Comparison of ENCODE assay signal across 1 cellular context in the genomic region with DNA sequence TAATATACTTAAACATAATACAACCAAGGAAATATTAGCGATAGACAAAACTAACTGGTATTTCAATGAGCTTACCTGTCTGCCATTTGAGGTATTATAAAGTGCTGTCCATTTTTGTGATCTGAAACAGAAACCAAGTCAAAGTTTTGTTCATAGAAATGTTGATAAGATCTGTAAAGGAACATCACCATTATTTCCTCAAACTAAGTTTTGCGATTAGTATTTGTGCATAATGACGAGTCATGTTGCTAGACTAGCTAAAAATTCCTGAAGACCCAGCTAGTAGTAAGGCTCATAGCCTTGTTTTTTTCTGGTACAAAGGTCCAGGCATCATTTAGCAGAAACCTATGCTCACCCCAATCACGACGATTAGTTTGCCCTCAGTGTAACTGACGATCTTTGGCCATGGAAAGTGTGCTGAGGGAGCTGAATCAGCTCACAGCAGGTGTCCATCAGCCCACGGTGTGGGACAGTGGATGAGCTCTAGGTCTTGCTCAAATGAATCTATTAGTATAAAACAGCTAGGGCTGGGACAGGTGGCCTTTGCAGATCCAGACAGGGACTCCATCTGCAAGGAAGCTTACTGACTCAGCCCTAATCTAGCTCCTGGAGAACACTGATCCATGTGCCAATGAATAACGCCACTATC.
TF ChIP-seq lines count a peak whose summit lies in the region.

No MANE protein-coding gene starts in this region.

TF ChIP-seq in GM12878, 131 proteins besides CTCF, POLR2A, EP300 and RAD21:
- TF ChIP-seq TCF3 (IDR thresholded peaks at IDR 0.05; ENCODE audit: borderline replicate concordance, insufficient read depth, low read depth, low read length) (no peak), BMI1 (IDR thresholded peaks at IDR 0.05; ENCODE audit: borderline replicate concordance) (no peak), ZNF274 (IDR thresholded peaks at IDR 0.05; ENCODE audit: insufficient read depth, insufficient read length) (no peak), RUNX3 (IDR thresholded peaks at IDR 0.05; ENCODE audit: low read length) (no peak), SP1 (IDR thresholded peaks at IDR 0.05; ENCODE audit: low read depth, low read length) (no peak), ZBED1 (IDR thresholded peaks at IDR 0.05; ENCODE audit: borderline replicate concordance) (no peak), FOXK2 (IDR thresholded peaks at IDR 0.05) (no peak), POU2F2 (IDR thresholded peaks at IDR 0.05; ENCODE audit: borderline replicate concordance, low read depth, low read length) (no peak), E4F1 (IDR thresholded peaks at IDR 0.05; ENCODE audit: borderline replicate concordance, partially characterized antibody) (no peak), ZNF384 (IDR thresholded peaks at IDR 0.05; ENCODE audit: borderline replicate concordance, low read depth, low read length) (no peak), MTA2 (IDR thresholded peaks at IDR 0.05; ENCODE audit: low read depth) (no peak), RELA (IDR thresholded peaks at IDR 0.05; ENCODE audit: borderline replicate concordance, partially characterized antibody) (no peak), JUND (IDR thresholded peaks at IDR 0.05; ENCODE audit: low read depth, low read length) (no peak), SUZ12 (IDR thresholded peaks at IDR 0.05; ENCODE audit: unreplicated experiment) (no peak)
